10 cellular contexts compared by ENCODE assay signal in the genomic region with DNA sequence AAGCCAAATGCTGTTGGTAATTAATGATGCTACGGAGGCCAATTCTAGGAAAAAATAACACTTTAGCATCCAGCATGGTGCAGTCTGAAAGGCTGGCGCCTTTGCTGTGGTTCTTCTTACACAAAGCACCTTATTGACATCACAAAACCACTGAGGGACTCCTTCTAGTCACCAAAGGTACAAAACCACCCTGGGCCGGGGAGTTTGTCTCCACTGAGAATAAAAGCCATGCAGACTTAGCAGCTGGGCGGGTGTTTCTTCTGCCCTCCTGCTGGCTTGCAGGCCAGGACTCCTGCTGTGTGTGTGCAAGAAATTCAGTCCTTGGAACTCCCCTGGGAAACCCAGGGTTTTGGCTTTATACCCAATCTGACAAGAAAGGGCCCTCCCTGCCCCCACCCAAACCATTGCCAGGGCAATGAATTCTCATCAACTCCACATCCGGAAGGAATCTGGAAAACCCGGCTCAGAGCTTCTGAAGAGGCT.
A peak's percentile ranks its signal among the peaks of the same experiment; 100 is the strongest.
DNase-seq lines count a peak whose midpoint lies in the region; ATAC-seq and TF ChIP-seq lines count a peak whose summit lies in the region.
"Had no signal": no experiment of that assay in that cellular context is flagged by ENCODE, and none has a peak within 500 bp of the region (broad histone marks: within the 10 kb centered on the region; RNA-seq: fewer than 3 reads in every experiment).

No MANE protein-coding gene starts in this region.

- no peaks in the 10 kb centered on the region for H3K27me3 ChIP-seq in brain microvascular endothelial cell (replicated peaks)

- in situ Hi-C loops in brain microvascular endothelial cell (cut with HindIII; ENCODE audit: low pct_ligation_motif_present, low sequenced_read_pairs): no loop called here

- ATAC-seq in GM21423 (IDR thresholded peaks at IDR 0.05; ENCODE audit: unreplicated experiment): no peak
- ATAC-seq in HG02938 (IDR thresholded peaks at IDR 0.05; ENCODE audit: unreplicated experiment): no peak
- no peak for ATAC-seq in HG03520 (IDR thresholded peaks at IDR 0.05; ENCODE audit: unreplicated experiment)
- ATAC-seq in GM19455 (IDR thresholded peaks at IDR 0.05; ENCODE audit: unreplicated experiment): no peak

- peaks cover 21% of the 10 kb centered on the region for H3K36me3 ChIP-seq in brain microvascular endothelial cell (replicated peaks)

- DNase-seq in A172 (ENCODE audit: low spot score) (peak; percentile 82), HT1080 (ENCODE audit: low read depth) (peak; percentile 29), brain microvascular endothelial cell (peak; percentile 82), medulla oblongata (ENCODE audit: extremely low spot score) (peak; percentile 66)
- DNase-seq: DMS79; stimulated activated CD4-positive, alpha-beta T cell treated with anti-CD3 and anti-CD28 coated beads, Interleukin-2, amount 100 ng/mL, for 48 hours had no signal

- H3K27ac ChIP-seq in brain microvascular endothelial cell: peak overlapping the region; percentile 19

- H3K4me3 ChIP-seq in brain microvascular endothelial cell (ENCODE audit: low read depth, low read length): no peak overlapping the region

- no peak for TF ChIP-seq CTCF in brain microvascular endothelial cell (IDR thresholded peaks at IDR 0.05; ENCODE audit: low read depth, low read length, missing control alignments)

Comparison
In these comparisons a context has a peak if more than half of its experiments do, and no peak if none do; other contexts are left out.
1. DNase-seq: peak in every context shown above with its lines; median percentile 82 in A172; 82 in brain microvascular endothelial cell; 66 in medulla oblongata; 29 in HT1080.